9 cellular contexts compared by ENCODE assay signal in the genomic region with DNA sequence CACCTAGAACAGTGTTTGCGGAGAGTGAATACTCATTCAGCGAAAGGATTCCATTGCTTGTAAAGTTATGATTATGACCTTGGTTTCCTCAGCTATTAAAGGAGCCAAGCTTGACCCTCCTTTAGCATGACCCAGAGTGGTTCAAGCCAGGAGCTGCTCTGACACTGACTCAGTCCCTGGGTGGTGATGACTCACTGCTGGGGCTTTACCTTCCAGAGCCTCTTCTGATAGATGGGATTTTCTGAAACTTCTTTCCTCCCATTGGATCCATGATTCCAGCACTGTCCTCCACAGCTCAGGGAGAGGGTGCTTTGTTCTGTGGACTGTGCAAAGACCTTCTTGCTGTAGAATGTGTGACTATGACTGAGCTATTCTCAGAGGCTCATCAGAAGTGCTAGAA.
A peak's percentile ranks its signal among the peaks of the same experiment; 100 is the strongest.
DNase-seq lines count a peak whose midpoint lies in the region; ATAC-seq and TF ChIP-seq lines count a peak whose summit lies in the region.
"Had no signal": no experiment of that assay in that cellular context is flagged by ENCODE, and none has a peak within 500 bp of the region (broad histone marks: within the 10 kb centered on the region; RNA-seq: fewer than 3 reads in every experiment).

No MANE protein-coding gene starts in this region.

- no peak for TF ChIP-seq CTCF in right atrium auricular region (IDR thresholded peaks at IDR 0.05)

- peaks cover 0 to 8% of the 10 kb centered on the region in 2 donors for H3K4me1 ChIP-seq in right atrium auricular region

- no peak overlapping the region for H3K27ac ChIP-seq in right atrium auricular region

- peak overlapping the region in 4 of 6 donors; percentile 39 to 98 (median 56) for H3K27ac Mint-ChIP-seq in naive B cell
- H3K27ac Mint-ChIP-seq: activated naive CD8-positive, alpha-beta T cell treated with anti-CD3 and anti-CD28 coated beads, Interleukin-2, amount 10 ng/mL, durations not matched to agents 7 days and 5 days had no signal

- H3K4me3 Mint-ChIP-seq in naive B cell: no peak overlapping the region
- H3K4me3 Mint-ChIP-seq: activated naive CD8-positive, alpha-beta T cell treated with anti-CD3 and anti-CD28 coated beads, Interleukin-2, amount 10 ng/mL, durations not matched to agents 7 days and 5 days had no signal

- no peaks in the 10 kb centered on the region for H3K27me3 Mint-ChIP-seq in naive B cell

- H3K4me3 ChIP-seq in right atrium auricular region: no peak overlapping the region

- peak; percentile 51 for DNase-seq in RKO (ENCODE audit: low spot score)
- DNase-seq in naive B cell: no peak
- DNase-seq in NCI-H2081 treated with DMSO at 0.1 percent for 48 hours (lab: John Stamatoyannopoulos, UW): no peak
- no peak for DNase-seq in right atrium auricular region (ENCODE audit: low spot score)
- DNase-seq in amniotic stem cell (lab: John Stamatoyannopoulos, UW): no peak
- DNase-seq: activated naive CD8-positive, alpha-beta T cell treated with anti-CD3 and anti-CD28 coated beads, Interleukin-2, amount 10 ng/mL, durations not matched to agents 7 days and 5 days; left cardiac atrium had no signal

- no peaks in the 10 kb centered on the region for H3K36me3 Mint-ChIP-seq in naive B cell
- H3K36me3 Mint-ChIP-seq: activated naive CD8-positive, alpha-beta T cell treated with anti-CD3 and anti-CD28 coated beads, Interleukin-2, amount 10 ng/mL, durations not matched to agents 7 days and 5 days had no signal

- H3K9me3 Mint-ChIP-seq in naive B cell: no peaks in the 10 kb centered on the region
- H3K9me3 Mint-ChIP-seq: activated naive CD8-positive, alpha-beta T cell treated with anti-CD3 and anti-CD28 coated beads, Interleukin-2, amount 10 ng/mL, durations not matched to agents 7 days and 5 days had no signal

- peak; percentile 34 for ATAC-seq in GM18519 (IDR thresholded peaks at IDR 0.05; ENCODE audit: low FRiP score, unreplicated experiment)
- ATAC-seq in HG02610 (IDR thresholded peaks at IDR 0.05; ENCODE audit: unreplicated experiment): peak; percentile 65
- no peak for ATAC-seq in naive B cell (ENCODE audit: low read depth in 2 of 2)

- no peaks in the 10 kb centered on the region for H3K9me3 ChIP-seq in right atrium auricular region

- no peaks in the 10 kb centered on the region for H3K27me3 ChIP-seq in right atrium auricular region

- peaks cover 40 to 56% (median 53%) of the 10 kb centered on the region in 3 donors for H3K4me1 Mint-ChIP-seq in naive B cell

- H3K36me3 ChIP-seq in right atrium auricular region: no peaks in the 10 kb centered on the region

Comparison
In these comparisons a context has a peak if more than half of its experiments do, and no peak if none do; other contexts are left out.
1. ATAC-seq: peak in GM18519 (single experiment) and HG02610 (single experiment); none in naive B cell (0 of 2).